ENCODE assay signal across 10 cellular contexts in genomic region chr20:17972121-17972520, GRCh38. TPM values are rescaled to one million over a fixed set of nuclear protein-coding genes. Genes with fewer than 3 reads are reported as not detected.
DNase-seq lines count a peak whose midpoint lies in the region; ATAC-seq, FAIRE-seq and TF ChIP-seq lines count a peak whose summit lies in the region.
"Had no signal": no experiment of that assay in that cellular context is flagged by ENCODE, and none has a peak within 500 bp of the region (broad histone marks: within the 10 kb centered on the region; RNA-seq: fewer than 3 reads in every experiment).

No MANE protein-coding gene starts in this region.

- peak overlapping the region; percentile 86 for H3K4me3 ChIP-seq in DOHH2 (ENCODE audit: low read length)
- peak overlapping the region; percentile 97 for H3K4me3 ChIP-seq in NB4 (ENCODE audit: low read depth, low read length)
- peak overlapping the region; percentile 78 for H3K4me3 ChIP-seq in colonic mucosa
- H3K4me3 ChIP-seq in neural cell (ENCODE audit: low read length) = peak overlapping the region; percentile 85
- peak overlapping the region in 1 of 2 donors; percentile 96 for H3K4me3 ChIP-seq in left lung
- H3K4me3 ChIP-seq: ovary had no signal

- peak overlapping the region; percentile 82 for H3K4me2 ChIP-seq in DOHH2 (ENCODE audit: low read length)
- peak overlapping the region; percentile 50 for H3K4me2 ChIP-seq in neural cell (ENCODE audit: low read length)

- no peak for TF ChIP-seq RAD21 in neural cell (conservative IDR thresholded peaks at IDR 0.05)

- H3K9ac ChIP-seq in colonic mucosa (ENCODE audit: low read depth in 2 of 2, low read length in 2 of 2) (peak overlapping the region in 1 of 2 donors; percentile 95), neural cell (ENCODE audit: low read length) (no peak overlapping the region)

- intact Hi-C loops in colonic mucosa (cut with DNase I) (no loop called here), left lung (cut with DNase I) (no loop called here)

- TF ChIP-seq CTCF in DOHH2 (IDR thresholded peaks at IDR 0.05; ENCODE audit: low read depth, low read length, poor library complexity, severe bottlenecking) (no peak), NB4 (IDR thresholded peaks at IDR 0.05; ENCODE audit: low read depth, low read length) (no peak), colonic mucosa (IDR thresholded peaks at IDR 0.05) (no peak), neural cell (IDR thresholded peaks at IDR 0.05; ENCODE audit: poor library complexity, severe bottlenecking) (no peak), left lung (IDR thresholded peaks at IDR 0.05) (no peak)

- H3K27ac ChIP-seq in DOHH2 (ENCODE audit: low read depth, low read length) (peak overlapping the region; percentile 86), colonic mucosa (no peak overlapping the region), neural cell (ENCODE audit: low read length) (no peak overlapping the region), left lung (no peak overlapping the region)
- H3K27ac ChIP-seq: ovary had no signal

- no peaks in the 10 kb centered on the region for H3K9me3 ChIP-seq in DOHH2 (ENCODE audit: control insufficient read depth, insufficient read depth, low read length)
- H3K9me3 ChIP-seq in colonic mucosa = no peaks in the 10 kb centered on the region
- H3K9me3 ChIP-seq in neural cell (ENCODE audit: low read length) = no peaks in the 10 kb centered on the region
- H3K9me3 ChIP-seq in left lung = no peaks in the 10 kb centered on the region
- H3K9me3 ChIP-seq: ovary had no signal

- no peak for ATAC-seq in HG02973 (IDR thresholded peaks at IDR 0.05; ENCODE audit: unreplicated experiment)
- no peak for ATAC-seq in left lung
- ATAC-seq: HCT116 had no signal

- H2AFZ ChIP-seq in neural cell (ENCODE audit: low read depth, low read length) = no peak overlapping the region

- H3K79me2 ChIP-seq in DOHH2 (ENCODE audit: control insufficient read depth, low read length) (peaks cover 98% of the 10 kb centered on the region), neural cell (replicated peaks; ENCODE audit: insufficient read depth, low read length) (peaks cover 59% of the 10 kb centered on the region)

- H3K4me1 ChIP-seq in DOHH2 (ENCODE audit: control insufficient read depth, low read length) (peaks cover 23% of the 10 kb centered on the region), colonic mucosa (no peaks in the 10 kb centered on the region), left lung (peaks cover 22 to 53% of the 10 kb centered on the region in 2 donors)

- H3F3A ChIP-seq in DOHH2 (ENCODE audit: control insufficient read depth, insufficient read depth) (peaks cover 33% of the 10 kb centered on the region), neural cell (ENCODE audit: insufficient read depth, low read length, poor library complexity, severe bottlenecking) (no peaks in the 10 kb centered on the region)

- H3K27me3 ChIP-seq in DOHH2 (ENCODE audit: control insufficient read depth, low read length) (no peaks in the 10 kb centered on the region), colonic mucosa (no peaks in the 10 kb centered on the region), neural cell (ENCODE audit: insufficient read depth, low read depth, low read length) (no peaks in the 10 kb centered on the region), left lung (no peaks in the 10 kb centered on the region)
- H3K27me3 ChIP-seq: ovary had no signal

- H3K36me3 ChIP-seq in DOHH2 (ENCODE audit: control insufficient read depth, low read length) (peaks cover 83% of the 10 kb centered on the region), colonic mucosa (no peaks in the 10 kb centered on the region), neural cell (ENCODE audit: insufficient read depth, low read length) (no peaks in the 10 kb centered on the region), left lung (peaks cover 0 to 16% of the 10 kb centered on the region in 2 donors)
- H3K36me3 ChIP-seq: ovary had no signal

- FAIRE-seq in frontal cortex (lab: Jason Lieb, UNC) = no peak

- DNase-seq in NB4 (ENCODE audit: low read depth) (no peak), colonic mucosa (no peak), frontal cortex (ENCODE audit: low spot score in 2 of 2) (no peak), left lung (no peak)
- no peak for DNase-seq in stimulated activated CD4-positive, alpha-beta T cell treated with anti-CD3 and anti-CD28 coated beads, Interleukin-4, amount 100 ng/mL, for 24 hours
- DNase-seq: ovary had no signal

- no peak for TF ChIP-seq POLR2A in NB4 (IDR thresholded peaks at IDR 0.05; ENCODE audit: extremely low read depth, insufficient read length)

- H3K9me2 ChIP-seq in DOHH2 (replicated peaks; ENCODE audit: control insufficient read depth, low read length) (no peaks in the 10 kb centered on the region), neural cell (ENCODE audit: insufficient read depth, low read length) (no peaks in the 10 kb centered on the region)

- no peaks in the 10 kb centered on the region for H4K20me1 ChIP-seq in DOHH2 (ENCODE audit: control insufficient read depth, insufficient read depth, low read depth, low read length)
- H4K20me1 ChIP-seq in neural cell (ENCODE audit: insufficient read depth) = no peaks in the 10 kb centered on the region

- TF ChIP-seq EP300 in neural cell (conservative IDR thresholded peaks at IDR 0.05; ENCODE audit: poor library complexity, severe bottlenecking) = no peak

TF ChIP-seq in neural cell, 6 proteins besides CTCF, POLR2A, EP300 and RAD21:
- TF ChIP-seq SMC3 (conservative IDR thresholded peaks at IDR 0.05; ENCODE audit: poor library complexity) = no peak
- no peak for TF ChIP-seq REST (IDR thresholded peaks at IDR 0.05; ENCODE audit: borderline replicate concordance)
- no peak for TF ChIP-seq EZH2 (IDR thresholded peaks at IDR 0.05; ENCODE audit: borderline replicate concordance, insufficient read depth, low read length, poor library complexity, severe bottlenecking)
- TF ChIP-seq POLR2AphosphoS5 (IDR thresholded peaks at IDR 0.05) = no peak
- no peak for TF ChIP-seq TAF1 (IDR thresholded peaks at IDR 0.05; ENCODE audit: low read depth)
- no peak for TF ChIP-seq MXI1 (conservative IDR thresholded peaks at IDR 0.05; ENCODE audit: poor library complexity, severe bottlenecking)
TF ChIP-seq in neural cell: peak in this region for 0.

RNA-seq across cellular contexts. Expression of gene MGME1, which starts 3.3 kb away (rescaled TPM):
- total RNA-seq in colonic mucosa (10 to 100 TPM; 20.5 to 21.1 TPM), frontal cortex (7.3 TPM), left lung (10 to 100 TPM; 13.3 to 13.4 TPM)
- 4.4 and 7.0 TPM in 2 replicates for polyA plus RNA-seq in neural cell
- polyA minus RNA-seq in neural cell = 9.6 and 11.2 TPM in 2 replicates

RNA-seq across cellular contexts. Expression of gene SNX5, which starts 3.5 kb away (rescaled TPM):
- 100 to 1,000 TPM; 116 to 119 TPM for total RNA-seq in colonic mucosa
- polyA plus RNA-seq in neural cell = 59.8 and 66.6 TPM in 2 replicates
- polyA minus RNA-seq in neural cell = 53.4 and 59.9 TPM in 2 replicates
- total RNA-seq in frontal cortex = 50.5 TPM
- total RNA-seq in left lung = 10 to 100 TPM; 82.0 to 87.0 TPM
